ENCODE assay signal across 20 cellular contexts in genomic region chr11:102573851-102574250, GRCh38. TPM values are rescaled to one million over a fixed set of nuclear protein-coding genes. Genes with fewer than 3 reads are reported as not detected.
DNase-seq lines count a peak whose midpoint lies in the region; ATAC-seq and TF ChIP-seq lines count a peak whose summit lies in the region.
"Had no signal": no experiment of that assay in that cellular context is flagged by ENCODE, and none has a peak within 500 bp of the region (broad histone marks: within the 10 kb centered on the region; RNA-seq: fewer than 3 reads in every experiment).

No MANE protein-coding gene starts in this region.

- ATAC-seq in GM18858 (IDR thresholded peaks at IDR 0.05; ENCODE audit: unreplicated experiment) (no peak), GM21526 (IDR thresholded peaks at IDR 0.05; ENCODE audit: low FRiP score, unreplicated experiment) (no peak)
- ATAC-seq: CD8-positive, alpha-beta T cell; gastroesophageal sphincter; left lobe of liver had no signal

- TF ChIP-seq RAD21 in SK-N-SH (IDR thresholded peaks at IDR 0.05; ENCODE audit: low read length), result no peak

- CTCF ChIA-PET in A673 (lab: Charles Lee), result no interaction called here
- CTCF ChIA-PET in SK-N-SH (lab: Yijun Ruan, JAX), result no interaction called here

- H2AFZ ChIP-seq in SK-N-SH (ENCODE audit: low read depth), result peak overlapping the region; percentile 48; the same call in 1 of the 2 replicates

- TF ChIP-seq CTCF in A673 (conservative IDR thresholded peaks at IDR 0.05; ENCODE audit: low read depth, low read length), result no peak
- TF ChIP-seq CTCF in SK-N-SH (IDR thresholded peaks at IDR 0.05), result no peak
- TF ChIP-seq CTCF in fibroblast of pulmonary artery (IDR thresholded peaks at IDR 0.05; ENCODE audit: low read length, missing control alignments), result no peak

- H3K36me3 ChIP-seq in A673 (ENCODE audit: insufficient read depth, low read length, poor library complexity, severe bottlenecking) (no peaks in the 10 kb centered on the region), SK-N-SH (replicated peaks in 1 of 2; ENCODE audit: control insufficient read depth in 1 of 2, insufficient read depth in 2 of 2, low read length in 1 of 2) (no peaks in the 10 kb centered on the region)
- H3K36me3 ChIP-seq: gastroesophageal sphincter, right atrium auricular region, upper lobe of left lung had no signal

- intact Hi-C loops in A673 (cut with micrococcal nuclease; ENCODE audit: unreplicated experiment), result no loop called here

- H3K27me3 ChIP-seq in A673 (replicated peaks; ENCODE audit: insufficient read depth, low read depth, low read length, poor library complexity), result no peaks in the 10 kb centered on the region
- H3K27me3 ChIP-seq in SK-N-SH (ENCODE audit: insufficient read depth), result no peaks in the 10 kb centered on the region
- H3K27me3 ChIP-seq: gastroesophageal sphincter, right atrium auricular region, upper lobe of left lung had no signal

- H4K20me1 ChIP-seq in SK-N-SH (ENCODE audit: insufficient read depth), result no peaks in the 10 kb centered on the region

- H3K4me1 ChIP-seq in A673 (ENCODE audit: insufficient read depth, low read length, poor library complexity, severe bottlenecking) (no peaks in the 10 kb centered on the region), SK-N-SH (ENCODE audit: control insufficient read depth in 1 of 2, insufficient read depth in 2 of 2, low read depth in 1 of 2, low read length in 1 of 2) (peaks cover 0 to 8% of the 10 kb centered on the region in 2 experiments; a peak in 1 of 4 replicates)
- H3K4me1 ChIP-seq: gastroesophageal sphincter, right atrium auricular region had no signal

- H3K79me2 ChIP-seq in SK-N-SH (ENCODE audit: insufficient read depth), result no peaks in the 10 kb centered on the region

- H3K9me2 ChIP-seq in SK-N-SH, result no peaks in the 10 kb centered on the region

- BruUV-seq in A673 (replicated peaks; lab: Mats Ljungman, UMichigan), result no TSS peak

- no peaks in the 10 kb centered on the region for H3F3A ChIP-seq in SK-N-SH (replicated peaks; ENCODE audit: insufficient read depth)

- no peak overlapping the region for H3K4me3 ChIP-seq in A673 (ENCODE audit: low read depth, low read length, poor library complexity, severe bottlenecking)
- no peak overlapping the region for H3K4me3 ChIP-seq in SK-N-SH (ENCODE audit: low read depth in 2 of 2, low read length in 1 of 2)
- no peak overlapping the region for H3K4me3 ChIP-seq in fibroblast of pulmonary artery (replicated peaks; ENCODE audit: low read depth, low read length)
- H3K4me3 ChIP-seq: gastroesophageal sphincter, right atrium auricular region, upper lobe of left lung had no signal

- H3K27ac ChIP-seq in A673 (ENCODE audit: low read depth, low read length, poor library complexity, severe bottlenecking), result no peak overlapping the region
- no peak overlapping the region for H3K27ac ChIP-seq in SK-N-SH (ENCODE audit: low read depth in 2 of 2, low read length in 1 of 2)
- H3K27ac ChIP-seq: gastroesophageal sphincter, right atrium auricular region, upper lobe of left lung had no signal

- no peak overlapping the region for H3K9ac ChIP-seq in SK-N-SH

- 6% methylated on average over 2 of the region's 2 CpGs for WGBS in SK-N-SH (ENCODE audit: low lambda C conversion rate)

- DNase-seq in A673 (ENCODE audit: low spot score) (peak; percentile 40), HT-29 (ENCODE audit: low spot score) (peak; percentile 88), SK-N-SH (no peak), fibroblast of pulmonary artery (ENCODE audit: low read depth) (peak; percentile 41), DMS114 treated with DMSO at 0.1 percent for 48 hours (lab: John Stamatoyannopoulos, UW; ENCODE audit: unreplicated experiment) (no peak), activated T-cell treated with anti-CD3 and anti-CD28 coated beads for 4 hours (no peak)
- DNase-seq: CD8-positive, alpha-beta T cell; cerebellar nuclear complex; endodermal cell; HFFc6; NCI-H2171 treated with DMSO at 0.1 percent for 48 hours; upper lobe of left lung had no signal

- H3K9me3 ChIP-seq in A673 (ENCODE audit: low read depth, low read length, poor library complexity, severe bottlenecking) (no peaks in the 10 kb centered on the region), SK-N-SH (no peaks in the 10 kb centered on the region)
- H3K9me3 ChIP-seq: gastroesophageal sphincter, right atrium auricular region, upper lobe of left lung had no signal

- POLR2A ChIA-PET in A673 (lab: Charles Lee; ENCODE audit: low non-redundant PET), result no interaction called here
- POLR2A ChIA-PET in SK-N-SH (lab: Yijun Ruan, JAX), result no interaction called here

- TF ChIP-seq EP300 in SK-N-SH (IDR thresholded peaks at IDR 0.05; ENCODE audit: borderline replicate concordance in 1 of 2, low read depth in 1 of 2, low read length in 1 of 2), result no peak

- H3K4me2 ChIP-seq in SK-N-SH, result no peak overlapping the region

TF ChIP-seq in SK-N-SH, 30 proteins besides CTCF, POLR2A, EP300 and RAD21:
- TF ChIP-seq ELF1 (IDR thresholded peaks at IDR 0.05), result peak; percentile 37; the same call in 1 of the 2 replicates
- TF ChIP-seq FOSL2 (IDR thresholded peaks at IDR 0.05; ENCODE audit: borderline replicate concordance, low read depth), result peak; percentile 57; the same call in 1 of the 2 replicates
- TF ChIP-seq NFIC (IDR thresholded peaks at IDR 0.05; ENCODE audit: borderline replicate concordance), result no peak
- TF ChIP-seq JUND (IDR thresholded peaks at IDR 0.05), result peak; percentile 63

RNA-seq across cellular contexts. Expression of gene MMP7, which starts 43.3 kb away (rescaled TPM):
- total RNA-seq in A673 (2021), result 0.34 TPM in 1 of 2 replicates, not detected in the other
- total RNA-seq in HT-29 (2014; rRNA removed; shearing (Covaris generic)), result 88.5 and 98.1 TPM in 2 replicates
- polyA plus RNA-seq in SK-N-SH (2012; rRNA removed), result 0.13 and 0.36 TPM in 2 replicates
- 0.29 and 0.36 TPM in 2 replicates for polyA plus RNA-seq in SK-N-SH (2012; cell fraction: cytosol; rRNA removed)
- 0.25 and 0.27 TPM in 2 replicates for polyA plus RNA-seq in SK-N-SH (2012; cell fraction: nucleus; rRNA removed)
- total RNA-seq: activated T-helper 2 cell treated with anti-CD3 and anti-CD28 coated beads, Interferon-gamma antibody, Interleukin-2, Interleukin-4, amounts not matched to agents 10 μg/mL and 5 μg/mL and 100 μg/mL, durations not matched to agents 14 hours and 24 hours and 36 hours; CD8-positive, alpha-beta T cell; endodermal cell; HFFc6; right atrium auricular region; T-helper 1 cell treated with Interleukin-12 subunit alpha and Interleukin-12 subunit beta and Interleukin-4 antibody, amounts not matched to agents 30 ng/mL and 1 ng/mL, for 36 hours had no signal

RNA-seq across cellular contexts. Expression of gene MMP20, which starts 51.3 kb away (rescaled TPM):
- total RNA-seq in A673 (2021), result not detected in 2 replicates
- total RNA-seq in HT-29 (2014; rRNA removed; shearing (Covaris generic)), result not detected in 2 replicates
- not detected in 2 replicates for polyA plus RNA-seq in SK-N-SH (2012; rRNA removed)
- not detected in 2 replicates for polyA plus RNA-seq in SK-N-SH (2012; cell fraction: cytosol; rRNA removed)
- polyA plus RNA-seq in SK-N-SH (2012; cell fraction: nucleus; rRNA removed), result not detected in 2 replicates
- total RNA-seq: activated T-helper 2 cell treated with anti-CD3 and anti-CD28 coated beads, Interferon-gamma antibody, Interleukin-2, Interleukin-4, amounts not matched to agents 10 μg/mL and 5 μg/mL and 100 μg/mL, durations not matched to agents 14 hours and 24 hours and 36 hours; CD8-positive, alpha-beta T cell; endodermal cell; gastroesophageal sphincter; HFFc6; left lobe of liver; right atrium auricular region; T-helper 1 cell treated with Interleukin-12 subunit alpha and Interleukin-12 subunit beta and Interleukin-4 antibody, amounts not matched to agents 30 ng/mL and 1 ng/mL, for 36 hours; upper lobe of left lung had no signal
- polyA plus RNA-seq: adipose tissue had no signal

Comparison
In these comparisons a context has a peak if more than half of its experiments do, and no peak if none do; other contexts are left out.
1. DNase-seq: peak in A673 (single experiment), HT-29 (single experiment) and fibroblast of pulmonary artery (single experiment); none in SK-N-SH (single experiment), DMS114 treated with DMSO at 0.1 percent for 48 hours (single experiment) and activated T-cell treated with anti-CD3 and anti-CD28 coated beads for 4 hours (single experiment).
2. RNA of gene MMP7, which starts 43.3 kb away (total RNA-seq): 88.5 to 98.1 TPM in HT-29; 0.34 TPM in A673; every median in the first group is over 10 times any median in the second.